Comparison of ENCODE assay signal across 9 cellular contexts in the genomic region with DNA sequence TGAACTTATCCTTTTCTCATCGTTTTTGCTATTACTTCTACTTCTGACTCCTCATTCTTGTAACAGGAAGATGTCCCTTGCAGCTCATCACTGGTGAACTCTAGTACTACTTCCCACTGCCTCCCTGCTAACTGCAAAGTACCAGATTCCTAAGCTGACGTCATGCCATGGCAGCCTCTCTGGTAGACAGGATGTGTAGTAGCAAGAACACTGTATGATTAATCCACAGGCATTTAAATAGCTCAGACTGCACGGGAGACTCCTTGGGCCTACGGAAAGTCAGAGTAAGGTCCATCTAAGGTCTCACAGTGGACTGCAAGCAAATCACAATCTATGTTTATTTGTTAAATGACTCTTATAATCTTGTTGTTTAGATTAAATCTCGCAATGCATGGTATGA. TPM values are rescaled to one million over a fixed set of nuclear protein-coding genes. Genes with fewer than 3 reads are reported as not detected.
DNase-seq lines count a peak whose midpoint lies in the region; ATAC-seq and TF ChIP-seq lines count a peak whose summit lies in the region.
"Had no signal": no experiment of that assay in that cellular context is flagged by ENCODE, and none has a peak within 500 bp of the region (broad histone marks: within the 10 kb centered on the region; RNA-seq: fewer than 3 reads in every experiment).

No MANE protein-coding gene starts in this region.

- no peaks in the 10 kb centered on the region for H3K27me3 ChIP-seq in RWPE2 (ENCODE audit: insufficient read depth, poor library complexity, severe bottlenecking)

- H3K36me3 ChIP-seq in RWPE2 (ENCODE audit: low read depth) = no peaks in the 10 kb centered on the region

- H3K9me3 ChIP-seq in RWPE2 (ENCODE audit: severe bottlenecking) = no peaks in the 10 kb centered on the region

- H3K27ac ChIP-seq in RWPE2 (ENCODE audit: poor library complexity, severe bottlenecking) = peak overlapping the region; percentile 8

- ATAC-seq in RWPE2 (ENCODE audit: low read depth) = peak; percentile 96
- ATAC-seq in GM18868 (IDR thresholded peaks at IDR 0.05; ENCODE audit: unreplicated experiment) = no peak
- no peak for ATAC-seq in stimulated activated naive B cell treated with anti-CD40 and anti-IgM and Interleukin-4, amounts not matched to agents 10 μg/mL and 1 μg/mL and 100 μg/mL, for 72 hours (replicated peaks)

- no peak overlapping the region for H3K4me3 Mint-ChIP-seq in osteocyte (ENCODE audit: unreplicated experiment)
- no peak overlapping the region for H3K4me3 Mint-ChIP-seq in stimulated activated naive B cell treated with anti-CD40 and anti-IgM and Interleukin-4, amounts not matched to agents 10 μg/mL and 1 μg/mL and 100 μg/mL, for 72 hours

- peak overlapping the region; percentile 54 for H3K27ac Mint-ChIP-seq in osteocyte (ENCODE audit: unreplicated experiment)
- no peak overlapping the region for H3K27ac Mint-ChIP-seq in stimulated activated naive B cell treated with anti-CD40 and anti-IgM and Interleukin-4, amounts not matched to agents 10 μg/mL and 1 μg/mL and 100 μg/mL, for 72 hours

- no peak for TF ChIP-seq CTCF in RWPE2 (IDR thresholded peaks at IDR 0.05; ENCODE audit: poor library complexity, severe bottlenecking)
- no peak for TF ChIP-seq CTCF in fibroblast of the aortic adventitia (IDR thresholded peaks at IDR 0.05; ENCODE audit: insufficient read depth, low read length)
- TF ChIP-seq CTCF in osteocyte (IDR thresholded peaks at IDR 0.05) = no peak

- no peaks in the 10 kb centered on the region for H3K27me3 Mint-ChIP-seq in osteocyte (ENCODE audit: unreplicated experiment)
- H3K27me3 Mint-ChIP-seq in stimulated activated naive B cell treated with anti-CD40 and anti-IgM and Interleukin-4, amounts not matched to agents 10 μg/mL and 1 μg/mL and 100 μg/mL, for 72 hours = no peaks in the 10 kb centered on the region

- DNase-seq in Daoy (ENCODE audit: low read depth) = peak; percentile 92
- peak; percentile 60 for DNase-seq in RWPE2 (ENCODE audit: low spot score)
- DNase-seq in fibroblast of the aortic adventitia (ENCODE audit: low read depth) = peak; percentile 94
- DNase-seq in osteocyte (ENCODE audit: extremely low spot score, unreplicated experiment) = no peak
- DNase-seq in stimulated activated CD4-positive, alpha-beta T cell treated with anti-CD3 and anti-CD28 coated beads, Interleukin-12 subunit alpha, Interleukin-12 subunit beta, amount 100 ng/mL, for 4 hours = no peak
- DNase-seq in GDM1 (lab: John Stamatoyannopoulos, UW) = no peak
- DNase-seq in stimulated activated naive B cell treated with anti-CD40 and anti-IgM and Interleukin-4, amounts not matched to agents 10 μg/mL and 1 μg/mL and 100 μg/mL, for 72 hours = no peak
- DNase-seq: hippocampal formation had no signal

- no peaks in the 10 kb centered on the region for H3K9me3 Mint-ChIP-seq in osteocyte (ENCODE audit: unreplicated experiment)
- no peaks in the 10 kb centered on the region for H3K9me3 Mint-ChIP-seq in stimulated activated naive B cell treated with anti-CD40 and anti-IgM and Interleukin-4, amounts not matched to agents 10 μg/mL and 1 μg/mL and 100 μg/mL, for 72 hours

- H3K4me1 ChIP-seq in RWPE2 (ENCODE audit: insufficient read depth, poor library complexity, severe bottlenecking) = peaks cover 9% of the 10 kb centered on the region

- no peak overlapping the region for H3K4me3 ChIP-seq in RWPE2 (ENCODE audit: severe bottlenecking)
- no peak overlapping the region for H3K4me3 ChIP-seq in fibroblast of the aortic adventitia (ENCODE audit: low read depth, low read length)

- no peaks in the 10 kb centered on the region for H3K36me3 Mint-ChIP-seq in osteocyte (ENCODE audit: unreplicated experiment)
- H3K36me3 Mint-ChIP-seq in stimulated activated naive B cell treated with anti-CD40 and anti-IgM and Interleukin-4, amounts not matched to agents 10 μg/mL and 1 μg/mL and 100 μg/mL, for 72 hours = no peaks in the 10 kb centered on the region

- peaks cover 13% of the 10 kb centered on the region for H3K4me1 Mint-ChIP-seq in osteocyte (ENCODE audit: unreplicated experiment)
- peaks cover 3 to 18% of the 10 kb centered on the region in 2 donors for H3K4me1 Mint-ChIP-seq in stimulated activated naive B cell treated with anti-CD40 and anti-IgM and Interleukin-4, amounts not matched to agents 10 μg/mL and 1 μg/mL and 100 μg/mL, for 72 hours

RNA-seq across cellular contexts. Expression of a gene that starts 43.5 kb away (rescaled TPM):
- total RNA-seq in Daoy (2014; rRNA removed; shearing (Covaris generic)) = 0.11 and 0.33 TPM in 2 replicates
- total RNA-seq in fibroblast of the aortic adventitia (ENCODE audit: low replicate concordance) (0.18 and 4.2 TPM in 2 replicates), osteocyte (0.30 TPM in 1 of 2 replicates, not detected in the other)

RNA-seq across cellular contexts. Expression of a gene that starts 43.6 kb away (rescaled TPM):
- 43.2 and 46.7 TPM in 2 replicates for total RNA-seq in Daoy (2014; rRNA removed; shearing (Covaris generic))
- 20.6 and 41.7 TPM in 2 replicates for total RNA-seq in fibroblast of the aortic adventitia (ENCODE audit: low replicate concordance)
- 16.3 and 17.9 TPM in 2 replicates for total RNA-seq in osteocyte

Comparison
In these comparisons a context has a peak if more than half of its experiments do, and no peak if none do; other contexts are left out.
1. DNase-seq: peak in Daoy (single experiment), RWPE2 (single experiment) and fibroblast of the aortic adventitia (single experiment); none in osteocyte (single experiment), stimulated activated CD4-positive, alpha-beta T cell treated with anti-CD3 and anti-CD28 coated beads, Interleukin-12 subunit alpha, Interleukin-12 subunit beta, amount 100 ng/mL, for 4 hours (single experiment), GDM1 (single experiment) and stimulated activated naive B cell treated with anti-CD40 and anti-IgM and Interleukin-4, amounts not matched to agents 10 μg/mL and 1 μg/mL and 100 μg/mL, for 72 hours (single experiment).